Comparison of ENCODE assay signal across 34 cellular contexts in genomic region chr5:45205403-45205961, GRCh38.
A peak's percentile ranks its signal among the peaks of the same experiment; 100 is the strongest.
DNase-seq lines count a peak whose midpoint lies in the region; ATAC-seq and TF ChIP-seq lines count a peak whose summit lies in the region.
"Had no signal": no experiment of that assay in that cellular context is flagged by ENCODE, and none has a peak within 500 bp of the region (broad histone marks: within the 10 kb centered on the region; RNA-seq: fewer than 3 reads in every experiment).

No MANE protein-coding gene starts in this region.

- no peaks in the 10 kb centered on the region for H3K79me2 ChIP-seq in GM23338 (replicated peaks; ENCODE audit: insufficient read depth)

- TF ChIP-seq CTCF in GM23338 (conservative IDR thresholded peaks at IDR 0.05; ENCODE audit: low read depth in 2 of 2): no peak

- H4K20me1 ChIP-seq in GM23338 (replicated peaks; ENCODE audit: insufficient read depth): no peaks in the 10 kb centered on the region
- H4K20me1 ChIP-seq: BLaER1 had no signal

- peaks cover 3% of the 10 kb centered on the region for H3K27me3 Mint-ChIP-seq in GM23338 (ENCODE audit: insufficient read depth, low read depth, poor library complexity)
- H3K27me3 Mint-ChIP-seq: activated naive CD8-positive, alpha-beta T cell treated with anti-CD3 and anti-CD28 coated beads, Interleukin-2, amount 10 ng/mL, durations not matched to agents 7 days and 5 days had no signal

- H3K9me3 Mint-ChIP-seq in GM23338: peaks cover 40% of the 10 kb centered on the region

- H3K27ac Mint-ChIP-seq in GM23338: peak overlapping the region; percentile 93
- H3K27ac Mint-ChIP-seq: activated naive CD8-positive, alpha-beta T cell treated with anti-CD3 and anti-CD28 coated beads, Interleukin-2, amount 10 ng/mL, durations not matched to agents 7 days and 5 days; natural killer cell; T-helper 1 cell treated with Interleukin-12 subunit alpha and Interleukin-12 subunit beta and Interleukin-4 antibody, amounts not matched to agents 30 μg/mL and 1 μg/mL, for 36 hours had no signal

- peak; percentile 96 for ATAC-seq in GM23338
- ATAC-seq in HG02981 (IDR thresholded peaks at IDR 0.05; ENCODE audit: unreplicated experiment): no peak
- ATAC-seq: activated CD4-positive, CD25-positive, alpha-beta regulatory T cell treated with anti-CD3 and anti-CD28 coated beads, Interleukin-2, amount 50 U/mL, for 24 hours; K562; mucosa of descending colon; natural killer cell had no signal

- H3K4me3 ChIP-seq in GM23338: no peak overlapping the region
- H3K4me3 ChIP-seq: ascending aorta, BLaER1, cardiac muscle cell, K562, lung, mucosa of descending colon, tibial artery, vagina had no signal

- H3K4me1 ChIP-seq in GM23338 (ENCODE audit: insufficient read depth): peaks cover 18% of the 10 kb centered on the region
- H3K4me1 ChIP-seq: ascending aorta, BLaER1, tibial artery, vagina had no signal

- H3K36me3 Mint-ChIP-seq in GM23338 (ENCODE audit: low read depth): peaks cover 45% of the 10 kb centered on the region
- H3K36me3 Mint-ChIP-seq: activated naive CD8-positive, alpha-beta T cell treated with anti-CD3 and anti-CD28 coated beads, Interleukin-2, amount 10 ng/mL, durations not matched to agents 7 days and 5 days; natural killer cell had no signal

- H3K4me1 Mint-ChIP-seq in GM23338: peaks cover 29% of the 10 kb centered on the region
- H3K4me1 Mint-ChIP-seq: activated naive CD8-positive, alpha-beta T cell treated with anti-CD3 and anti-CD28 coated beads, Interleukin-2, amount 10 ng/mL, durations not matched to agents 7 days and 5 days; natural killer cell had no signal

- peak; percentile 76 for DNase-seq in GM23338 (ENCODE audit: low spot score)
- DNase-seq in NCI-H1048 (lab: John Stamatoyannopoulos, UW): peak; percentile 41
- peak; percentile 17 for DNase-seq in astrocyte of the hippocampus (ENCODE audit: low read depth, low spot score)
- peak; percentile 63 for DNase-seq in islet precursor cell
- DNase-seq in T-helper 1 cell: no peak
- DNase-seq in DMS53 treated with DMSO at 0.1 percent for 48 hours (lab: John Stamatoyannopoulos, UW; ENCODE audit: unreplicated experiment): no peak
- DNase-seq in T1000 (lab: John Stamatoyannopoulos, UW): no peak
- DNase-seq: activated CD4-positive, alpha-beta T cell treated with anti-CD3 and anti-CD28 coated beads, Interleukin-2, amount 50 U/mL, for 48 hours; activated gamma-delta T cell treated with Interleukin-2 at 50 U/mL for 16 hours; activated naive CD8-positive, alpha-beta T cell treated with anti-CD3 and anti-CD28 coated beads, Interleukin-2, amount 10 ng/mL, durations not matched to agents 7 days and 5 days; activated T-cell treated with anti-CD3 and anti-CD28 coated beads, Interleukin-2, amount 50 U/mL, for 48 hours; DMS53; effector CD8-positive, alpha-beta T cell; hypothalamus; kidney glomerular epithelial cell; mucosa of descending colon; natural killer cell; NCI-H1105 treated with DMSO at 0.1 percent for 48 hours; NCI-H2029 treated with DMSO at 0.1 percent for 48 hours; NCI-H446 treated with DMSO at 0.1 percent for 48 hours; stimulated activated CD4-positive, alpha-beta T cell treated with anti-CD3 and anti-CD28 coated beads, Interleukin-15, amount 100 ng/mL, for 24 hours; stimulated activated CD4-positive, alpha-beta T cell treated with anti-CD3 and anti-CD28 coated beads, Interleukin-4, amount 100 ng/mL, for 4 hours; tibial artery had no signal

- 0 out of 2 replicates have a peak overlapping the region, but pooled peaks have one; percentile 26 for H3K4me2 ChIP-seq in GM23338
- H3K4me2 ChIP-seq: BLaER1 had no signal

- H3K27me3 ChIP-seq in GM23338 (ENCODE audit: insufficient read depth): no peaks in the 10 kb centered on the region
- H3K27me3 ChIP-seq: ascending aorta, BLaER1, cardiac muscle cell, tibial artery, vagina had no signal

- peak overlapping the region; percentile 96 for H3K27ac ChIP-seq in GM23338 (ENCODE audit: low read depth)
- H3K27ac ChIP-seq: ascending aorta, BLaER1, cardiac muscle cell, epithelial cell of prostate, RWPE1, tibial artery, vagina had no signal

- H3K36me3 ChIP-seq in GM23338 (ENCODE audit: insufficient read depth): no peaks in the 10 kb centered on the region
- H3K36me3 ChIP-seq: ascending aorta, BLaER1, cardiac muscle cell, tibial artery, vagina had no signal

- H2AFZ ChIP-seq in GM23338: no peak overlapping the region

- H3K9me2 ChIP-seq in GM23338 (ENCODE audit: insufficient read depth): peaks cover 6% of the 10 kb centered on the region; the same call in 1 of the 2 replicates

- no peak overlapping the region for H3K4me3 Mint-ChIP-seq in GM23338
- H3K4me3 Mint-ChIP-seq: activated naive CD8-positive, alpha-beta T cell treated with anti-CD3 and anti-CD28 coated beads, Interleukin-2, amount 10 ng/mL, durations not matched to agents 7 days and 5 days; natural killer cell; T-helper 1 cell treated with Interleukin-12 subunit alpha and Interleukin-12 subunit beta and Interleukin-4 antibody, amounts not matched to agents 30 μg/mL and 1 μg/mL, for 36 hours had no signal

- H3F3A ChIP-seq in GM23338 (replicated peaks; ENCODE audit: low read depth): peaks cover 13% of the 10 kb centered on the region; the same call in 1 of the 2 replicates

TF ChIP-seq in GM23338, 12 proteins besides CTCF, POLR2A, EP300 and RAD21:
- no peak for TF ChIP-seq EZH2phosphoT487 (IDR thresholded peaks at IDR 0.05; ENCODE audit: unreplicated experiment)
- 0 out of 2 replicates have a peak, but pooled peaks have one; percentile 9 for TF ChIP-seq ZNF114 (CRISPR knock-in tag; IDR thresholded peaks at IDR 0.05)
- TF ChIP-seq CREB1 (CRISPR knock-in tag; IDR thresholded peaks at IDR 0.05; ENCODE audit: low read depth): peak; percentile 37; the same call in 1 of the 2 replicates
- TF ChIP-seq JUNB (IDR thresholded peaks at IDR 0.05; ENCODE audit: unreplicated experiment): no peak
- TF ChIP-seq NANOG (IDR thresholded peaks at IDR 0.05; ENCODE audit: borderline replicate concordance): peak; percentile 81
- TF ChIP-seq, protein P1, sequence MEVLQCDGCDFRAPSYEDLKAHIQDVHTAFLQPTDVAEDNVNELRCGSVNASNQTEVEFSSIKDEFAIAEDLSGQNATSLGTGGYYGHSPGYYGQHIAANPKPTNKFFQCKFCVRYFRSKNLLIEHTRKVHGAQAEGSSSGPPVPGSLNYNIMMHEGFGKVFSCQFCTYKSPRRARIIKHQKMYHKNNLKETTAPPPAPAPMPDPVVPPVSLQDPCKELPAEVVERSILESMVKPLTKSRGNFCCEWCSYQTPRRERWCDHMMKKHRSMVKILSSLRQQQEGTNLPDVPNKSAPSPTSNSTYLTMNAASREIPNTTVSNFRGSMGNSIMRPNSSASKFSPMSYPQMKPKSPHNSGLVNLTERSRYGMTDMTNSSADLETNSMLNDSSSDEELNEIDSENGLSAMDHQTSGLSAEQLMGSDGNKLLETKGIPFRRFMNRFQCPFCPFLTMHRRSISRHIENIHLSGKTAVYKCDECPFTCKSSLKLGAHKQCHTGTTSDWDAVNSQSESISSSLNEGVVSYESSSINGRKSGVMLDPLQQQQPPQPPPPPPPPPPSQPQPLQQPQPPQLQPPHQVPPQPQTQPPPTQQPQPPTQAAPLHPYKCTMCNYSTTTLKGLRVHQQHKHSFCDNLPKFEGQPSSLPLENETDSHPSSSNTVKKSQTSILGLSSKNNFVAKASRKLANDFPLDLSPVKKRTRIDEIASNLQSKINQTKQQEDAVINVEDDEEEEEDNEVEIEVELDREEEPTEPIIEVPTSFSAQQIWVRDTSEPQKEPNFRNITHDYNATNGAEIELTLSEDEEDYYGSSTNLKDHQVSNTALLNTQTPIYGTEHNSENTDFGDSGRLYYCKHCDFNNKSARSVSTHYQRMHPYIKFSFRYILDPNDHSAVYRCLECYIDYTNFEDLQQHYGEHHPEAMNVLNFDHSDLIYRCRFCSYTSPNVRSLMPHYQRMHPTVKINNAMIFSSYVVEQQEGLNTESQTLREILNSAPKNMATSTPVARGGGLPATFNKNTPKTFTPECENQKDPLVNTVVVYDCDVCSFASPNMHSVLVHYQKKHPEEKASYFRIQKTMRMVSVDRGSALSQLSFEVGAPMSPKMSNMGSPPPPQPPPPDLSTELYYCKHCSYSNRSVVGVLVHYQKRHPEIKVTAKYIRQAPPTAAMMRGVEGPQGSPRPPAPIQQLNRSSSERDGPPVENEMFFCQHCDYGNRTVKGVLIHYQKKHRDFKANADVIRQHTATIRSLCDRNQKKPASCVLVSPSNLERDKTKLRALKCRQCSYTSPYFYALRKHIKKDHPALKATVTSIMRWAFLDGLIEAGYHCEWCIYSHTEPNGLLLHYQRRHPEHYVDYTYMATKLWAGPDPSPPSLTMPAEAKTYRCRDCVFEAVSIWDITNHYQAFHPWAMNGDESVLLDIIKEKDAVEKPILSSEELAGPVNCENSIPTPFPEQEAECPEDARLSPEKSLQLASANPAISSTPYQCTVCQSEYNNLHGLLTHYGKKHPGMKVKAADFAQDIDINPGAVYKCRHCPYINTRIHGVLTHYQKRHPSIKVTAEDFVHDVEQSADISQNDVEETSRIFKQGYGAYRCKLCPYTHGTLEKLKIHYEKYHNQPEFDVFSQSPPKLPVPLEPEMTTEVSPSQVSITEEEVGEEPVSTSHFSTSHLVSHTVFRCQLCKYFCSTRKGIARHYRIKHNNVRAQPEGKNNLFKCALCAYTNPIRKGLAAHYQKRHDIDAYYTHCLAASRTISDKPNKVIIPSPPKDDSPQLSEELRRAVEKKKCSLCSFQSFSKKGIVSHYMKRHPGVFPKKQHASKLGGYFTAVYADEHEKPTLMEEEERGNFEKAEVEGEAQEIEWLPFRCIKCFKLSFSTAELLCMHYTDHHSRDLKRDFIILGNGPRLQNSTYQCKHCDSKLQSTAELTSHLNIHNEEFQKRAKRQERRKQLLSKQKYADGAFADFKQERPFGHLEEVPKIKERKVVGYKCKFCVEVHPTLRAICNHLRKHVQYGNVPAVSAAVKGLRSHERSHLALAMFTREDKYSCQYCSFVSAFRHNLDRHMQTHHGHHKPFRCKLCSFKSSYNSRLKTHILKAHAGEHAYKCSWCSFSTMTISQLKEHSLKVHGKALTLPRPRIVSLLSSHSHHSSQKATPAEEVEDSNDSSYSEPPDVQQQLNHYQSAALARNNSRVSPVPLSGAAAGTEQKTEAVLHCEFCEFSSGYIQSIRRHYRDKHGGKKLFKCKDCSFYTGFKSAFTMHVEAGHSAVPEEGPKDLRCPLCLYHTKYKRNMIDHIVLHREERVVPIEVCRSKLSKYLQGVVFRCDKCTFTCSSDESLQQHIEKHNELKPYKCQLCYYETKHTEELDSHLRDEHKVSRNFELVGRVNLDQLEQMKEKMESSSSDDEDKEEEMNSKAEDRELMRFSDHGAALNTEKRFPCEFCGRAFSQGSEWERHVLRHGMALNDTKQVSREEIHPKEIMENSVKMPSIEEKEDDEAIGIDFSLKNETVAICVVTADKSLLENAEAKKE (CRISPR knock-in tag; IDR thresholded peaks at IDR 0.05): peak; percentile 66
- TF ChIP-seq EZH2 (IDR thresholded peaks at IDR 0.05; ENCODE audit: low read depth, unreplicated experiment): no peak
- TF ChIP-seq POLR2AphosphoS5 (IDR thresholded peaks at IDR 0.05; ENCODE audit: low read depth): 0 out of 2 replicates have a peak, but pooled peaks have one; percentile 14

Comparison
In these comparisons a context has a peak if more than half of its experiments do, and no peak if none do; other contexts are left out.
1. DNase-seq: peak in GM23338 (single experiment), NCI-H1048 (single experiment), astrocyte of the hippocampus (single experiment) and islet precursor cell (single experiment); none in T-helper 1 cell (0 of 5), DMS53 treated with DMSO at 0.1 percent for 48 hours (single experiment) and T1000 (single experiment).